ENCODE assay signal across 1 cellular context in the genomic region with DNA sequence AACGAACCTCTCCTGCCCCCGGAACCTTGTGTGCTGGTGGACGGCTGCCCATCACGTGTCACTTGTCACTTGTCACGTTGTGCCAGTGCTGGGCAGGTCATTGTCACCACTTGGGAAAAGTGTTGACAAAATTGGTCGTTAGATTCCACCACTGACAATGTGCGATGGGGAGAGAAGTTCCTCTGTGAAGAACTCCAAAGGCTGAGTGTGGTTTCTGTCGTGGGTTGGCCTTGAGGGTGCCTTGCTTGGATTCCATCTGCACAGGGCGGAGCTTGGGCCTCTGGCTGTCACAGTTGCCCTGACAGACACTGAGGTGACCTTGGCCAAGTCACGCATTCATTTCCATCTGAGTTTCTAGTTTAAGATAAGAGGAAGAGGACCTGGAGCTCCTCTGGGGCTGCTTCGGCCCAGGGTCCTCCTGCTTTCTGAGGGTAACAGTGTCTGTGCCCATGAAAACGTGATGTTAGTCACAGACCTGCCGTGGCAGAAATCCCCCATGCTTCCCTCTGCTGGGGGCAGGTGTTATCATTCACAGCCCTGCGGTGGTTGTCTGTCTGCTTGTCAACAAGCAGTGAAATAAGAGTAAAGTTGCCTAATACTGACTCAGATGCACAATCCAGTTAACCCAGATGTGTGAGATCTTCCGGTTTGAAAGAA.
TF ChIP-seq lines count a peak whose summit lies in the region.
"Not testable (repeated sequence)": the region's sequence is repeated elsewhere in the genome, so short reads cannot be mapped to it uniquely, and the experiment has no call there.

No MANE protein-coding gene starts in this region.

TF ChIP-seq in K562, 482 proteins besides CTCF, POLR2A, EP300 and RAD21 (continued from another document):
- TF ChIP-seq MEIS2 (IDR thresholded peaks at IDR 0.05; ENCODE audit: partially characterized antibody) (peak; percentile 73), NCOR1 (IDR thresholded peaks at IDR 0.05) (peak; percentile 55), BHLHE40 (IDR thresholded peaks at IDR 0.05; ENCODE audit: low read length) (peak; percentile 14; the same call in 1 of the 2 replicates), SMAD4 (CRISPR knock-in tag; conservative IDR thresholded peaks at IDR 0.05) (peak; percentile 85), DACH1 (IDR thresholded peaks at IDR 0.05; ENCODE audit: partially characterized antibody) (peak; percentile 35), SMARCA4 (IDR thresholded peaks at IDR 0.05) (peak; percentile 48; the same call in 1 of the 2 replicates), CEBPG (tag; conservative IDR thresholded peaks at IDR 0.05 in 1 of 2, IDR thresholded peaks at IDR 0.05 in 1 of 2) (peak; percentile 59 to 70; a peak in 3 of 4 replicates), CTBP1 (IDR thresholded peaks at IDR 0.05; ENCODE audit: borderline replicate concordance) (0 out of 2 replicates have a peak, but pooled peaks have one; percentile 12), FOXK2 (conservative IDR thresholded peaks at IDR 0.05 in 1 of 2, IDR thresholded peaks at IDR 0.05 in 1 of 2; ENCODE audit: low read depth in 2 of 2) (peak; percentile 42 to 59; a peak in 1 of 4 replicates), ARID1B (IDR thresholded peaks at IDR 0.05) (peak; percentile 66), L3MBTL2 (IDR thresholded peaks at IDR 0.05) (peak; percentile 37; the same call in 1 of the 2 replicates), TRIM24 (IDR thresholded peaks at IDR 0.05) (peak; percentile 50 to 62; a peak in 2 of 4 replicates), CEBPB (tag; IDR thresholded peaks at IDR 0.05) (peak; percentile 85), GABPA (tag; conservative IDR thresholded peaks at IDR 0.05; ENCODE audit: low read depth) (peak; percentile 52; the same call in 1 of the 2 replicates), TAL1 (IDR thresholded peaks at IDR 0.05) (peak; percentile 60), FOSL1 (tag; conservative IDR thresholded peaks at IDR 0.05) (peak; percentile 39; the same call in 1 of the 2 replicates)
- TF ChIP-seq, protein P1, sequence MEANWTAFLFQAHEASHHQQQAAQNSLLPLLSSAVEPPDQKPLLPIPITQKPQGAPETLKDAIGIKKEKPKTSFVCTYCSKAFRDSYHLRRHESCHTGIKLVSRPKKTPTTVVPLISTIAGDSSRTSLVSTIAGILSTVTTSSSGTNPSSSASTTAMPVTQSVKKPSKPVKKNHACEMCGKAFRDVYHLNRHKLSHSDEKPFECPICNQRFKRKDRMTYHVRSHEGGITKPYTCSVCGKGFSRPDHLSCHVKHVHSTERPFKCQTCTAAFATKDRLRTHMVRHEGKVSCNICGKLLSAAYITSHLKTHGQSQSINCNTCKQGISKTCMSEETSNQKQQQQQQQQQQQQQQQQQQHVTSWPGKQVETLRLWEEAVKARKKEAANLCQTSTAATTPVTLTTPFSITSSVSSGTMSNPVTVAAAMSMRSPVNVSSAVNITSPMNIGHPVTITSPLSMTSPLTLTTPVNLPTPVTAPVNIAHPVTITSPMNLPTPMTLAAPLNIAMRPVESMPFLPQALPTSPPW (CRISPR knock-in tag; IDR thresholded peaks at IDR 0.05), result peak; percentile 52; the same call in 1 of the 2 replicates
- TF ChIP-seq CEBPG (CRISPR knock-in tag; IDR thresholded peaks at IDR 0.05), result not testable (repeated sequence)
- TF ChIP-seq, protein P2, sequence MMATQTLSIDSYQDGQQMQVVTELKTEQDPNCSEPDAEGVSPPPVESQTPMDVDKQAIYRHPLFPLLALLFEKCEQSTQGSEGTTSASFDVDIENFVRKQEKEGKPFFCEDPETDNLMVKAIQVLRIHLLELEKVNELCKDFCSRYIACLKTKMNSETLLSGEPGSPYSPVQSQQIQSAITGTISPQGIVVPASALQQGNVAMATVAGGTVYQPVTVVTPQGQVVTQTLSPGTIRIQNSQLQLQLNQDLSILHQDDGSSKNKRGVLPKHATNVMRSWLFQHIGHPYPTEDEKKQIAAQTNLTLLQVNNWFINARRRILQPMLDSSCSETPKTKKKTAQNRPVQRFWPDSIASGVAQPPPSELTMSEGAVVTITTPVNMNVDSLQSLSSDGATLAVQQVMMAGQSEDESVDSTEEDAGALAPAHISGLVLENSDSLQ (IDR thresholded peaks at IDR 0.05), result peak; percentile 41
- TF ChIP-seq, protein P3, sequence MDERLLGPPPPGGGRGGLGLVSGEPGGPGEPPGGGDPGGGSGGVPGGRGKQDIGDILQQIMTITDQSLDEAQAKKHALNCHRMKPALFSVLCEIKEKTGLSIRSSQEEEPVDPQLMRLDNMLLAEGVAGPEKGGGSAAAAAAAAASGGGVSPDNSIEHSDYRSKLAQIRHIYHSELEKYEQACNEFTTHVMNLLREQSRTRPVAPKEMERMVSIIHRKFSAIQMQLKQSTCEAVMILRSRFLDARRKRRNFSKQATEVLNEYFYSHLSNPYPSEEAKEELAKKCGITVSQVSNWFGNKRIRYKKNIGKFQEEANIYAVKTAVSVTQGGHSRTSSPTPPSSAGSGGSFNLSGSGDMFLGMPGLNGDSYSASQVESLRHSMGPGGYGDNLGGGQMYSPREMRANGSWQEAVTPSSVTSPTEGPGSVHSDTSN (CRISPR knock-in tag; IDR thresholded peaks at IDR 0.05; ENCODE audit: low read depth), result not testable (repeated sequence)
- TF ChIP-seq, protein P3 (tag; conservative IDR thresholded peaks at IDR 0.05; ENCODE audit: low read depth), result peak; percentile 81
